ENCODE assay signal across 22 cellular contexts in genomic region chr16:4984174-4985000, GRCh38. TPM values are rescaled to one million over a fixed set of nuclear protein-coding genes. Genes with fewer than 3 reads are reported as not detected.
"Had no signal": no experiment of that assay in that cellular context is flagged by ENCODE, and none has a peak within 500 bp of the region (broad histone marks: within the 10 kb centered on the region; RNA-seq: fewer than 3 reads in every experiment).

No MANE protein-coding gene starts in this region.

- H3K9me3 ChIP-seq: left lung, mucosa of descending colon, neutrophil, uterus had no signal

- H3K27ac ChIP-seq: epithelial cell of prostate, hepatocyte, left lung, neutrophil, tibial artery, uterus had no signal

- H2AFZ ChIP-seq: hepatocyte had no signal

- H3K27ac Mint-ChIP-seq: activated naive CD8-positive, alpha-beta T cell treated with anti-CD3 and anti-CD28 coated beads, Interleukin-2, amount 10 ng/mL, durations not matched to agents 7 days and 5 days; dendritic cell treated with granulocyte-macrophage colony-stimulating factor and Interleukin-4, amounts not matched to agents 40 ng/mL and 50 ng/mL, for 4 days; naive thymus-derived CD8-positive, alpha-beta T cell; stimulated activated effector memory CD8-positive, alpha-beta T cell treated with anti-CD3 and anti-CD28 coated beads, Interleukin-12 subunit alpha, Interleukin-12 subunit beta, amount 100 ng/mL, for 72 hours; T-helper 2 cell treated with Interferon-gamma antibody and Interleukin-4, amounts not matched to agents 5 μg/mL and 100 μg/mL, for 36 hours had no signal

- H3K9me3 Mint-ChIP-seq: central memory CD8-positive, alpha-beta T cell; dendritic cell treated with granulocyte-macrophage colony-stimulating factor and Interleukin-4, amounts not matched to agents 40 ng/mL and 50 ng/mL, for 4 days; stimulated activated effector memory CD8-positive, alpha-beta T cell treated with anti-CD3 and anti-CD28 coated beads, Interleukin-12 subunit alpha, Interleukin-12 subunit beta, amount 100 ng/mL, for 72 hours; T-helper 2 cell treated with Interferon-gamma antibody and Interleukin-4, amounts not matched to agents 5 μg/mL and 100 μg/mL, for 36 hours had no signal

- H3K4me3 Mint-ChIP-seq: activated naive CD8-positive, alpha-beta T cell treated with anti-CD3 and anti-CD28 coated beads, Interleukin-2, amount 10 ng/mL, durations not matched to agents 7 days and 5 days; central memory CD8-positive, alpha-beta T cell; dendritic cell treated with granulocyte-macrophage colony-stimulating factor and Interleukin-4, amounts not matched to agents 40 ng/mL and 50 ng/mL, for 4 days; naive thymus-derived CD8-positive, alpha-beta T cell; stimulated activated effector memory CD8-positive, alpha-beta T cell treated with anti-CD3 and anti-CD28 coated beads, Interleukin-12 subunit alpha, Interleukin-12 subunit beta, amount 100 ng/mL, for 72 hours; T-helper 2 cell treated with Interferon-gamma antibody and Interleukin-4, amounts not matched to agents 5 μg/mL and 100 μg/mL, for 36 hours had no signal

- DNase-seq: activated CD4-positive, alpha-beta T cell treated with anti-CD3 and anti-CD28 coated beads, Interleukin-2, amount 50 U/mL, for 1 hour; activated CD8-positive, alpha-beta memory T cell treated with anti-CD3 and anti-CD28 coated beads for 24 hours; activated naive CD4-positive, alpha-beta T cell; activated naive CD8-positive, alpha-beta T cell treated with anti-CD3 and anti-CD28 coated beads, Interleukin-2, amount 10 ng/mL, durations not matched to agents 7 days and 5 days; effector memory CD4-positive, alpha-beta T cell; islet precursor cell; mammary epithelial cell; mucosa of descending colon; naive thymus-derived CD8-positive, alpha-beta T cell; retina; tibial artery; uterus had no signal

- H3K79me2 ChIP-seq: hepatocyte had no signal

- H3K4me2 ChIP-seq: hepatocyte had no signal

- H3K36me3 Mint-ChIP-seq: activated naive CD8-positive, alpha-beta T cell treated with anti-CD3 and anti-CD28 coated beads, Interleukin-2, amount 10 ng/mL, durations not matched to agents 7 days and 5 days; brain; naive thymus-derived CD8-positive, alpha-beta T cell; stimulated activated effector memory CD8-positive, alpha-beta T cell treated with anti-CD3 and anti-CD28 coated beads, Interleukin-12 subunit alpha, Interleukin-12 subunit beta, amount 100 ng/mL, for 72 hours had no signal

- ATAC-seq: left lung; mucosa of descending colon; naive thymus-derived CD8-positive, alpha-beta T cell; stimulated activated effector memory CD8-positive, alpha-beta T cell treated with anti-CD3 and anti-CD28 coated beads, Interleukin-12 subunit alpha, Interleukin-12 subunit beta, amount 100 ng/mL, for 72 hours had no signal

- H3K4me1 ChIP-seq: left lung, uterus had no signal

- H3K4me3 ChIP-seq: hepatocyte, left lung, mucosa of descending colon, tibial artery, uterus had no signal

- H3K4me1 Mint-ChIP-seq: activated naive CD8-positive, alpha-beta T cell treated with anti-CD3 and anti-CD28 coated beads, Interleukin-2, amount 10 ng/mL, durations not matched to agents 7 days and 5 days; brain; stimulated activated effector memory CD8-positive, alpha-beta T cell treated with anti-CD3 and anti-CD28 coated beads, Interleukin-12 subunit alpha, Interleukin-12 subunit beta, amount 100 ng/mL, for 72 hours had no signal

- H3K36me3 ChIP-seq: left lung, neutrophil, tibial artery, uterus had no signal

RNA-seq across cellular contexts. Expression of gene SEC14L5, which starts 26.3 kb away (rescaled TPM):
- total RNA-seq: glomerular endothelial cell; naive thymus-derived CD8-positive, alpha-beta T cell had no signal

RNA-seq across cellular contexts. Expression of gene PPL, which starts 47.4 kb away (rescaled TPM):
- total RNA-seq: activated naive CD8-positive, alpha-beta T cell treated with anti-CD3 and anti-CD28 coated beads, Interleukin-2, amount 10 ng/mL, durations not matched to agents 7 days and 5 days; naive thymus-derived CD8-positive, alpha-beta T cell had no signal
